ENCODE assay signal across 1 cellular context in genomic region chr21:15224346-15225086, GRCh38.
TF ChIP-seq lines count a peak whose summit lies in the region.

No MANE protein-coding gene starts in this region.

TF ChIP-seq in SK-N-SH treated with all-trans-retinoic acid at 6 μM for 48 hours, 23 proteins besides CTCF, POLR2A, EP300 and RAD21 (continued from another document):
- TF ChIP-seq CSRNP3 (CRISPR knock-in tag; IDR thresholded peaks at IDR 0.05): no peak
- no peak for TF ChIP-seq ESRRG (CRISPR knock-in tag; IDR thresholded peaks at IDR 0.05)
- no peak for TF ChIP-seq ZFP30 (CRISPR knock-in tag; IDR thresholded peaks at IDR 0.05)
- TF ChIP-seq TOX (CRISPR knock-in tag; IDR thresholded peaks at IDR 0.05; ENCODE audit: borderline replicate concordance): no peak
TF ChIP-seq in SK-N-SH treated with all-trans-retinoic acid at 6 μM for 48 hours: peak in this region for 0.
